ENCODE assay signal across 2 cellular contexts in genomic region chr10:30488319-30488718, GRCh38.
TF ChIP-seq lines count a peak whose summit lies in the region.

No MANE protein-coding gene starts in this region.

TF ChIP-seq in GM12878, 131 proteins besides CTCF, POLR2A, EP300 and RAD21 (continued from another document):
- TF ChIP-seq ELK1 (IDR thresholded peaks at IDR 0.05; ENCODE audit: low read depth, low read length) (no peak), SP1 (IDR thresholded peaks at IDR 0.05; ENCODE audit: low read depth, low read length) (no peak), NKRF (conservative IDR thresholded peaks at IDR 0.05) (no peak), MEF2B (IDR thresholded peaks at IDR 0.05; ENCODE audit: partially characterized antibody, poor library complexity, severe bottlenecking) (peak; percentile 61), IKZF1 (conservative IDR thresholded peaks at IDR 0.05) (peak; percentile 71), RELB (IDR thresholded peaks at IDR 0.05; ENCODE audit: low read depth) (peak; percentile 68; the same call in 1 of the 2 replicates), MEF2A (IDR thresholded peaks at IDR 0.05; ENCODE audit: insufficient read depth, low read depth, low read length) (peak; percentile 67; the same call in 1 of the 2 replicates), SPI1 (IDR thresholded peaks at IDR 0.05; ENCODE audit: borderline replicate concordance, insufficient read depth, low read depth, low read length) (peak; percentile 64), MTA2 (IDR thresholded peaks at IDR 0.05; ENCODE audit: low read depth) (peak; percentile 62), EED (IDR thresholded peaks at IDR 0.05; ENCODE audit: low read depth) (peak; percentile 66), IKZF2 (IDR thresholded peaks at IDR 0.05) (peak; percentile 74 to 80), RCOR1 (conservative IDR thresholded peaks at IDR 0.05; ENCODE audit: low read depth, low read length) (no peak), ATF2 (IDR thresholded peaks at IDR 0.05; ENCODE audit: low read length) (peak; percentile 45; the same call in 1 of the 2 replicates), DPF2 (IDR thresholded peaks at IDR 0.05) (peak; percentile 43; the same call in 1 of the 2 replicates), CBX3 (IDR thresholded peaks at IDR 0.05; ENCODE audit: borderline replicate concordance, low read depth) (no peak), GABPA (IDR thresholded peaks at IDR 0.05; ENCODE audit: low read depth) (no peak), BHLHE40 (IDR thresholded peaks at IDR 0.05; ENCODE audit: borderline replicate concordance in 1 of 2, low read depth in 2 of 2, low read length in 1 of 2) (peak in 1 of 2 experiments; percentile 13; a peak in 1 of 4 replicates), PML (IDR thresholded peaks at IDR 0.05; ENCODE audit: low read length) (no peak), TCF3 (IDR thresholded peaks at IDR 0.05; ENCODE audit: borderline replicate concordance, insufficient read depth, low read depth, low read length) (no peak), POU2F2 (IDR thresholded peaks at IDR 0.05; ENCODE audit: borderline replicate concordance, low read depth, low read length) (0 out of 3 replicates have a peak, but pooled peaks have one; percentile 35)

TF ChIP-seq in WTC11, 78 proteins besides CTCF, POLR2A, EP300 and RAD21:
- TF ChIP-seq ZNF532 (CRISPR knock-in tag; IDR thresholded peaks at IDR 0.05; ENCODE audit: borderline replicate concordance) = no peak
- no peak for TF ChIP-seq ETV6 (CRISPR knock-in tag; IDR thresholded peaks at IDR 0.05)
- TF ChIP-seq SP1 (CRISPR knock-in tag; conservative IDR thresholded peaks at IDR 0.05) = no peak
- TF ChIP-seq ZNF138 (CRISPR knock-in tag; conservative IDR thresholded peaks at IDR 0.05) = no peak
- TF ChIP-seq EMX1 (CRISPR knock-in tag; IDR thresholded peaks at IDR 0.05) = no peak
- TF ChIP-seq PRRX2 (CRISPR knock-in tag; IDR thresholded peaks at IDR 0.05) = no peak
- TF ChIP-seq USF1 (CRISPR knock-in tag; IDR thresholded peaks at IDR 0.05) = no peak
- no peak for TF ChIP-seq NR2C2 (CRISPR knock-in tag; IDR thresholded peaks at IDR 0.05)
- no peak for TF ChIP-seq HMGA2 (CRISPR knock-in tag; IDR thresholded peaks at IDR 0.05)
- TF ChIP-seq SOX15 (CRISPR knock-in tag; IDR thresholded peaks at IDR 0.05) = no peak
- no peak for TF ChIP-seq ZNF671 (CRISPR knock-in tag; IDR thresholded peaks at IDR 0.05)
- TF ChIP-seq MAX (CRISPR knock-in tag; IDR thresholded peaks at IDR 0.05) = no peak
- TF ChIP-seq ZBTB43 (CRISPR knock-in tag; IDR thresholded peaks at IDR 0.05) = no peak
- TF ChIP-seq KAT7 (CRISPR knock-in tag; IDR thresholded peaks at IDR 0.05; ENCODE audit: borderline replicate concordance) = no peak
